1 cellular context compared by ENCODE assay signal in genomic region chr4:87491436-87491835, GRCh38.
TF ChIP-seq lines count a peak whose summit lies in the region.

No MANE protein-coding gene starts in this region.

TF ChIP-seq in GM23338, 12 proteins besides CTCF, POLR2A, EP300 and RAD21 (continued from another document):
- TF ChIP-seq REST (IDR thresholded peaks at IDR 0.05; ENCODE audit: unreplicated experiment) = no peak
- TF ChIP-seq NANOG (IDR thresholded peaks at IDR 0.05; ENCODE audit: borderline replicate concordance) = no peak
- no peak for TF ChIP-seq STAT1 (IDR thresholded peaks at IDR 0.05; ENCODE audit: unreplicated experiment)
- no peak for TF ChIP-seq ZNF462 (CRISPR knock-in tag; IDR thresholded peaks at IDR 0.05)
TF ChIP-seq in GM23338: peak in this region for 0.
